In the genomic region with DNA sequence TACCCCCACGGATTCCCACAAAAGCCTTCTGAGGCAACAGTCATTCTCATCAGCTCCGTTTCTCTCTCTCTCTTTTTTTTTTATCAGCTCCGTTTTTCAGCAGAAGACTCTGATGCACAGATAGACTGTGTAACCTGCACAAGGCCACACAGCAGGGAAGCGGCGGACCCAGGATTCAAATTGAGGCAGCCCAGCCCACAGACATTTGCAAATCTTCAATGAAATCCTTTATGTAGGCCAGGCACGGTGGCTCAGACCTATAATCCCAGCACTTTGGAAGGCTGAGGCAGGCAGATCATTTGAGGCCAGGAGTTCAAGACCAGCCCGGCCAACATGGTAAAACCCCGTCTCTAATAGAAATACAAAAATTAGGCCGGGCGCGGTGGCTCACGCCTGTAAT, we compare ENCODE assay signal across 29 cellular contexts. TPM values are rescaled to one million over a fixed set of nuclear protein-coding genes. Genes with fewer than 3 reads are reported as not detected.
"Had no signal": no experiment of that assay in that cellular context is flagged by ENCODE, and none has a peak within 500 bp of the region (broad histone marks: within the 10 kb centered on the region; RNA-seq: fewer than 3 reads in every experiment).

No MANE protein-coding gene starts in this region.

- H3K27ac Mint-ChIP-seq: activated B cell treated with CpG ODN at 0.5 μM for 24 hours; activated CD4-positive, alpha-beta memory T cell treated with anti-CD3 and anti-CD28 coated beads, Interleukin-2, amount 10 ng/mL, durations not matched to agents 7 days and 5 days; activated naive CD8-positive, alpha-beta T cell treated with anti-CD3 and anti-CD28 coated beads for 36 hours had no signal

- H3K27ac ChIP-seq: brain microvascular endothelial cell, RWPE1, SJSA1 had no signal

- H3K9me3 ChIP-seq: MG63, SJSA1 had no signal

- DNase-seq: activated B cell treated with CpG ODN at 0.5 μM for 24 hours; activated CD4-positive, alpha-beta memory T cell treated with anti-CD3 and anti-CD28 coated beads, Interleukin-2, amount 10 ng/mL, durations not matched to agents 7 days and 5 days; activated CD4-positive, alpha-beta T cell treated with anti-CD3 and anti-CD28 coated beads, Interleukin-2, amount 50 U/mL, for 1 hour; activated CD8-positive, alpha-beta memory T cell treated with anti-CD3 and anti-CD28 coated beads, Interleukin-2, amount 50 U/mL, for 48 hours; activated effector memory CD4-positive, alpha-beta T cell treated with anti-CD3 and anti-CD28 coated beads, Interleukin-2, amount 50 U/mL, for 16 hours; activated naive CD4-positive, alpha-beta T cell treated with Interleukin-2 at 50 U/mL for 16 hours; activated naive CD8-positive, alpha-beta T cell treated with anti-CD3 and anti-CD28 coated beads for 36 hours; activated T-cell treated with anti-CD3 and anti-CD28 coated beads, Interleukin-2, amount 50 U/mL, for 4 hours; brain microvascular endothelial cell; cerebellar nuclear complex; MG63; MV-4-11; NCI-H1092 treated with DMSO at 0.1 percent for 48 hours; NCI-H1417 treated with DMSO at 0.1 percent for 48 hours; NCI-H1694; NCI-H2029; NCI-H345; NCI-H510A; NCI-H69; NK-92 treated with Interleukin-12 subunit alpha and Interleukin-12 subunit beta, amount 100 ng/mL, for 24 hours; OCI-M1; SHP77; SW 1271; T1000 had no signal

- H3K4me3 Mint-ChIP-seq: activated B cell treated with CpG ODN at 0.5 μM for 24 hours; activated CD4-positive, alpha-beta memory T cell treated with anti-CD3 and anti-CD28 coated beads, Interleukin-2, amount 10 ng/mL, durations not matched to agents 7 days and 5 days; activated naive CD8-positive, alpha-beta T cell treated with anti-CD3 and anti-CD28 coated beads for 36 hours; activated T-cell treated with anti-CD3 and anti-CD28 coated beads, Interleukin-2, amount 50 U/mL, for 4 hours had no signal

- H3K4me1 Mint-ChIP-seq: activated B cell treated with CpG ODN at 0.5 μM for 24 hours had no signal

- H3K9me3 Mint-ChIP-seq: activated B cell treated with CpG ODN at 0.5 μM for 24 hours; activated CD4-positive, alpha-beta memory T cell treated with anti-CD3 and anti-CD28 coated beads, Interleukin-2, amount 10 ng/mL, durations not matched to agents 7 days and 5 days; activated naive CD8-positive, alpha-beta T cell treated with anti-CD3 and anti-CD28 coated beads for 36 hours; activated T-cell treated with anti-CD3 and anti-CD28 coated beads, Interleukin-2, amount 50 U/mL, for 4 hours had no signal

- H3K4me3 ChIP-seq: MG63, SJSA1 had no signal

- FAIRE-seq: TTC549 had no signal

- ATAC-seq: activated T-cell treated with anti-CD3 and anti-CD28 coated beads, Interleukin-2, amount 50 U/mL, for 4 hours; Panc1; SK-N-SH treated with all-trans-retinoic acid at 6 μM for 48 hours had no signal

- H3K36me3 ChIP-seq: brain microvascular endothelial cell, MG63, SJSA1 had no signal

- H3K36me3 Mint-ChIP-seq: activated naive CD8-positive, alpha-beta T cell treated with anti-CD3 and anti-CD28 coated beads for 36 hours had no signal

- H3K27me3 ChIP-seq: brain microvascular endothelial cell, MG63, SJSA1 had no signal

RNA-seq across cellular contexts. Expression of a gene that starts 2.4 kb away (rescaled TPM):
- total RNA-seq: activated B cell treated with CpG ODN at 0.5 μM for 24 hours, SJSA1 had no signal
